In the genomic region with DNA sequence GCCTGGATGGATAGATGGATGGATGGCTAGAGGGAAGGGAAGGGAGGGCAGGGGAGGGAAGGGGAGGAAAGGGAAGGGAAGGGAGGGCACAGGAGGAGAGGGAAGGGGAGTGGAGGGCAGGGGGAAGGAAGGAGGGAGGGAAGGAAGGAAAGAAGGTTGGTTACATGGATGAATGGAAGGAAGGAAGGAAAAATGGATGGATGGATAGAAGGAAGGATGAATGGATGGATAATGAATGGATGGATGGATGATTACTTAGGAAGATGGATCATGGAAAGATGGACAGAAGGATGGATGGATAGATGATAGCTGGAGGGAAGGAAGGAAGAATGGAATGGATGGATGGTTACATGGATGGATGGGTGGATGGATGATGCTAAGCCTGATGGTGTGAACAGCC, we compare ENCODE assay signal across 33 cellular contexts.
"Had no signal": no experiment of that assay in that cellular context is flagged by ENCODE, and none has a peak within 500 bp of the region (broad histone marks: within the 10 kb centered on the region; RNA-seq: fewer than 3 reads in every experiment).

No MANE protein-coding gene starts in this region.

- H3K4me1 Mint-ChIP-seq: activated B cell treated with CpG ODN at 0.5 μM for 24 hours; activated CD4-positive, alpha-beta T cell treated with anti-CD3 and anti-CD28 coated beads, Interleukin-2, amount 10 ng/mL, durations not matched to agents 24 days and 14 days; activated naive CD8-positive, alpha-beta T cell treated with anti-CD3 and anti-CD28 coated beads for 36 hours; activated T-helper 17 cell treated with anti-CD3 and anti-CD28 coated beads, Interleukin-2, amount 50 U/mL, for 72 hours had no signal

- H3K27ac Mint-ChIP-seq: activated B cell treated with CpG ODN at 0.5 μM for 24 hours; activated CD4-positive, alpha-beta memory T cell treated with anti-CD3 and anti-CD28 coated beads for 36 hours; activated CD4-positive, alpha-beta T cell treated with anti-CD3 and anti-CD28 coated beads, Interleukin-2, amount 10 ng/mL, durations not matched to agents 24 days and 14 days; activated CD8-positive, alpha-beta T cell treated with anti-CD3 and anti-CD28 coated beads for 36 hours; activated naive CD4-positive, alpha-beta T cell treated with anti-CD3 and anti-CD28 coated beads for 36 hours; activated naive CD4-positive, alpha-beta T cell treated with anti-CD3 and anti-CD28 coated beads, Interleukin-2, amount 50 U/mL, for 72 hours; activated naive CD8-positive, alpha-beta T cell treated with anti-CD3 and anti-CD28 coated beads for 36 hours; activated T-cell treated with anti-CD3 and anti-CD28 coated beads, Interleukin-2, amount 50 U/mL, for 72 hours; activated T-helper 1 cell treated with anti-CD3 and anti-CD28 coated beads, Interleukin-12 subunit alpha, Interleukin-12 subunit beta, Interleukin-2, Interleukin-4 antibody, amounts not matched to agents 30 ng/mL and 10 ng/mL and 1 ng/mL, durations not matched to agents 14 hours and 24 hours and 36 hours; activated T-helper 17 cell treated with anti-CD3 and anti-CD28 coated beads, Interleukin-2, amount 50 U/mL, for 72 hours; T-helper 1 cell treated with Interleukin-12 subunit alpha and Interleukin-12 subunit beta and Interleukin-4 antibody, amounts not matched to agents 30 μg/mL and 1 μg/mL, for 36 hours; T-helper 2 cell treated with Interferon-gamma antibody and Interleukin-4, amounts not matched to agents 5 μg/mL and 100 μg/mL, for 36 hours had no signal

- H3K4me3 ChIP-seq: adrenal gland, body of pancreas, breast epithelium had no signal

- H3K9me3 ChIP-seq: adrenal gland, body of pancreas, breast epithelium had no signal

- H3K4me3 Mint-ChIP-seq: activated B cell treated with CpG ODN at 0.5 μM for 24 hours; activated CD4-positive, alpha-beta memory T cell treated with anti-CD3 and anti-CD28 coated beads for 36 hours; activated CD4-positive, alpha-beta T cell treated with anti-CD3 and anti-CD28 coated beads, Interleukin-2, amount 10 ng/mL, durations not matched to agents 24 days and 14 days; activated CD8-positive, alpha-beta T cell treated with anti-CD3 and anti-CD28 coated beads for 36 hours; activated naive CD4-positive, alpha-beta T cell treated with anti-CD3 and anti-CD28 coated beads for 36 hours; activated naive CD8-positive, alpha-beta T cell treated with anti-CD3 and anti-CD28 coated beads for 36 hours; activated T-cell treated with anti-CD3 and anti-CD28 coated beads, Interleukin-2, amount 50 U/mL, for 4 hours; activated T-cell treated with anti-CD3 and anti-CD28 coated beads, Interleukin-2, amount 50 U/mL, for 72 hours; activated T-helper 1 cell treated with anti-CD3 and anti-CD28 coated beads, Interleukin-12 subunit alpha, Interleukin-12 subunit beta, Interleukin-2, Interleukin-4 antibody, amounts not matched to agents 30 ng/mL and 10 ng/mL and 1 ng/mL, durations not matched to agents 14 hours and 24 hours and 36 hours; activated T-helper 17 cell treated with anti-CD3 and anti-CD28 coated beads, Interleukin-2, amount 50 U/mL, for 72 hours; T-helper 1 cell treated with Interleukin-12 subunit alpha and Interleukin-12 subunit beta and Interleukin-4 antibody, amounts not matched to agents 30 μg/mL and 1 μg/mL, for 36 hours; T-helper 2 cell treated with Interferon-gamma antibody and Interleukin-4, amounts not matched to agents 5 μg/mL and 100 μg/mL, for 36 hours had no signal

- H3K27ac ChIP-seq: adrenal gland, body of pancreas, brain microvascular endothelial cell, breast epithelium had no signal

- H3K36me3 ChIP-seq: adrenal gland, brain microvascular endothelial cell, breast epithelium had no signal

- H3K4me1 ChIP-seq: adrenal gland, body of pancreas, breast epithelium had no signal

- H3K27me3 ChIP-seq: adrenal gland, body of pancreas, brain microvascular endothelial cell, breast epithelium had no signal

- H3K9me3 Mint-ChIP-seq: activated B cell treated with CpG ODN at 0.5 μM for 24 hours; activated CD4-positive, alpha-beta memory T cell treated with anti-CD3 and anti-CD28 coated beads for 36 hours; activated CD4-positive, alpha-beta T cell treated with anti-CD3 and anti-CD28 coated beads, Interleukin-2, amount 10 ng/mL, durations not matched to agents 24 days and 14 days; activated CD8-positive, alpha-beta T cell treated with anti-CD3 and anti-CD28 coated beads for 36 hours; activated naive CD4-positive, alpha-beta T cell treated with anti-CD3 and anti-CD28 coated beads for 36 hours; activated naive CD4-positive, alpha-beta T cell treated with anti-CD3 and anti-CD28 coated beads, Interleukin-2, amount 50 U/mL, for 72 hours; activated naive CD8-positive, alpha-beta T cell treated with anti-CD3 and anti-CD28 coated beads for 36 hours; activated T-cell treated with anti-CD3 and anti-CD28 coated beads, Interleukin-2, amount 50 U/mL, for 4 hours; activated T-cell treated with anti-CD3 and anti-CD28 coated beads, Interleukin-2, amount 50 U/mL, for 72 hours; activated T-helper 1 cell treated with anti-CD3 and anti-CD28 coated beads, Interleukin-12 subunit alpha, Interleukin-12 subunit beta, Interleukin-2, Interleukin-4 antibody, amounts not matched to agents 30 ng/mL and 10 ng/mL and 1 ng/mL, durations not matched to agents 14 hours and 24 hours and 36 hours; activated T-helper 17 cell treated with anti-CD3 and anti-CD28 coated beads, Interleukin-2, amount 50 U/mL, for 72 hours; T-helper 1 cell treated with Interleukin-12 subunit alpha and Interleukin-12 subunit beta and Interleukin-4 antibody, amounts not matched to agents 30 μg/mL and 1 μg/mL, for 36 hours; T-helper 2 cell treated with Interferon-gamma antibody and Interleukin-4, amounts not matched to agents 5 μg/mL and 100 μg/mL, for 36 hours had no signal

- DNase-seq: activated B cell treated with CpG ODN at 0.5 μM for 24 hours; activated CD4-positive, alpha-beta memory T cell treated with anti-CD3 and anti-CD28 coated beads for 36 hours; activated CD4-positive, alpha-beta T cell treated with anti-CD3 and anti-CD28 coated beads for 4 hours; activated CD4-positive, alpha-beta T cell treated with anti-CD3 and anti-CD28 coated beads, Interleukin-2, amount 10 ng/mL, durations not matched to agents 24 days and 14 days; activated CD4-positive, alpha-beta T cell treated with anti-CD3 and anti-CD28 coated beads, Interleukin-2, amount 50 U/mL, for 1 hour; activated CD4-positive, alpha-beta T cell treated with anti-CD3 and anti-CD28 coated beads, Interleukin-2, amount 50 U/mL, for 4 hours; activated CD4-positive, CD25-positive, alpha-beta regulatory T cell treated with anti-CD3 and anti-CD28 coated beads, Interleukin-2, amount 50 U/mL, for 72 hours; activated CD8-positive, alpha-beta memory T cell treated with anti-CD3 and anti-CD28 coated beads, Interleukin-2, amount 50 U/mL, for 4 hours; activated CD8-positive, alpha-beta T cell treated with anti-CD3 and anti-CD28 coated beads for 36 hours; activated gamma-delta T cell treated with Interleukin-2 at 50 U/mL for 16 hours; activated naive CD4-positive, alpha-beta T cell; activated naive CD4-positive, alpha-beta T cell treated with anti-CD3 and anti-CD28 coated beads for 36 hours; activated naive CD4-positive, alpha-beta T cell treated with anti-CD3 and anti-CD28 coated beads, Interleukin-2, amount 50 U/mL, for 16 hours; activated naive CD8-positive, alpha-beta T cell treated with anti-CD3 and anti-CD28 coated beads for 36 hours; activated T-cell treated with anti-CD3 and anti-CD28 coated beads for 4 hours; activated T-cell treated with anti-CD3 and anti-CD28 coated beads, Interleukin-2, amount 50 U/mL, for 1 hour; activated T-cell treated with anti-CD3 and anti-CD28 coated beads, Interleukin-2, amount 50 U/mL, for 4 hours; activated T-cell treated with anti-CD3 and anti-CD28 coated beads, Interleukin-2, amount 50 U/mL, for 72 hours; adrenal gland; amniotic stem cell; aorta; body of pancreas; brain microvascular endothelial cell; central memory CD4-positive, alpha-beta T cell; T-helper 1 cell; T-helper 2 cell; T-helper 9 cell had no signal

- H3K36me3 Mint-ChIP-seq: activated CD4-positive, alpha-beta memory T cell treated with anti-CD3 and anti-CD28 coated beads for 36 hours; activated naive CD4-positive, alpha-beta T cell treated with anti-CD3 and anti-CD28 coated beads, Interleukin-2, amount 50 U/mL, for 72 hours; activated naive CD8-positive, alpha-beta T cell treated with anti-CD3 and anti-CD28 coated beads for 36 hours had no signal

- H3K27me3 Mint-ChIP-seq: activated B cell treated with CpG ODN at 0.5 μM for 24 hours; activated CD4-positive, alpha-beta memory T cell treated with anti-CD3 and anti-CD28 coated beads for 36 hours; activated CD4-positive, alpha-beta T cell treated with anti-CD3 and anti-CD28 coated beads, Interleukin-2, amount 10 ng/mL, durations not matched to agents 24 days and 14 days; activated CD8-positive, alpha-beta T cell treated with anti-CD3 and anti-CD28 coated beads for 36 hours; activated naive CD8-positive, alpha-beta T cell treated with anti-CD3 and anti-CD28 coated beads for 36 hours had no signal
